ENCODE assay signal across 9 cellular contexts in the genomic region with DNA sequence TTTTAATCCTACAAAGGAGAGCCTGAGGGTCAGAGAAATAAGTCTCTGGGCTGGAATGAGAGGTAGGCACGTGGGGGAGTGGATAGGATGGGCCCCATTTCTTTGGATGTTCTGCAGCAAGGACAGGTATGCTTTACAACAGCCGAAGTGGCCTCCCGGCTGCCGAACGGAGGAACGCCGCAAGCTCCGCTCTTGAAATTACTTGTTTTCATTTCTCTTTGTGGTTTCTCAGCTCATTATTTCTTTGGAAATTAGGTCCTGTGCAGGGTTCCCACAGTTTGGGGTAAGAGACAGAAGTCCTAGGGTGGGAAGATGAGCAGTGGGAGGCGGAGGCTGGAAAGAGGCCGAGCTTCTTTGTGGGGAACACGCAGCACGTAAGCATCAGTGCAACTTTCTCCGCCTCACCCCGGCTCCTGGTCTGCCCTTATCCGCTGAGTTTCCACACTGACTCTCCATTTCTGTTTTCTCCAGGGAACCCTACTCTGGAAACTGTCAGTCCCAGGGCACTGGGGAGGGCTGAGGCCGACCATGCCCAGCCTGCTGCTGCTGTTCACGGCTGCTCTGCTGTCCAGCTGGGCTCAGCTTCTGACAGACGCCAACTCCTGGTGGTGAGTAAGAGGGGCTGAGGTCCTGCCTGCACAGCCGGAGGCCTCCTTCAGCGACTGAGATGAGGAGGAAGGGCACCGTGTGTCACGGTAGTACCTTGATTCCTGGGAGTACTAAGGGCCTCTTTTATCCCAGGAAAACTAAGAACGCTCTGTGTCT. TPM values are rescaled to one million over a fixed set of nuclear protein-coding genes. Genes with fewer than 3 reads are reported as not detected.
DNase-seq lines count a peak whose midpoint lies in the region; ATAC-seq and TF ChIP-seq lines count a peak whose summit lies in the region.
"Had no signal": no experiment of that assay in that cellular context is flagged by ENCODE, and none has a peak within 500 bp of the region (broad histone marks: within the 10 kb centered on the region; RNA-seq: fewer than 3 reads in every experiment).

No MANE protein-coding gene starts in this region.

- TF ChIP-seq CTCF in OCI-LY1 (IDR thresholded peaks at IDR 0.05; ENCODE audit: low read length) (no peak), epithelial cell of proximal tubule (conservative IDR thresholded peaks at IDR 0.05; ENCODE audit: low read depth, low read length) (no peak), omental fat pad (IDR thresholded peaks at IDR 0.05) (no peak)

- peak overlapping the region in 1 of 8 donors; percentile 86 for H3K27ac Mint-ChIP-seq in CD8-positive, alpha-beta memory T cell

- no peaks in the 10 kb centered on the region for H3K36me3 Mint-ChIP-seq in CD8-positive, alpha-beta memory T cell

- no peak overlapping the region for H3K27ac ChIP-seq in CD8-positive, alpha-beta memory T cell (ENCODE audit: low read depth, low read length)
- H3K27ac ChIP-seq in OCI-LY1 (ENCODE audit: low read depth, low read length, poor library complexity, severe bottlenecking): no peak overlapping the region
- H3K27ac ChIP-seq: adrenal gland had no signal

- H3K27me3 Mint-ChIP-seq in CD8-positive, alpha-beta memory T cell: peaks cover 52 to 81% of the 10 kb centered on the region in 2 donors

- peak overlapping the region; percentile 45 for H3K4me3 ChIP-seq in CD8-positive, alpha-beta memory T cell (ENCODE audit: low read length)
- no peak overlapping the region for H3K4me3 ChIP-seq in OCI-LY1 (ENCODE audit: low read depth, low read length, poor library complexity, severe bottlenecking)
- H3K4me3 ChIP-seq in epithelial cell of proximal tubule (ENCODE audit: low read depth, low read length): peak overlapping the region; percentile 60

- no peaks in the 10 kb centered on the region for H3K4me1 ChIP-seq in CD8-positive, alpha-beta memory T cell (ENCODE audit: insufficient read depth, low read length)
- peaks cover 16% of the 10 kb centered on the region for H3K4me1 ChIP-seq in OCI-LY1 (ENCODE audit: insufficient read depth, low read length, severe bottlenecking)

- no peaks in the 10 kb centered on the region for H3F3A ChIP-seq in OCI-LY1 (ENCODE audit: insufficient read depth, low read length)

- peaks cover 14 to 24% (median 15%) of the 10 kb centered on the region in 3 donors for H3K4me1 Mint-ChIP-seq in CD8-positive, alpha-beta memory T cell

- peak overlapping the region; percentile 74; the same call in 1 of the 2 replicates for H3K4me2 ChIP-seq in OCI-LY1 (ENCODE audit: low read length)

- POLR2A ChIA-PET in CD8-positive, alpha-beta memory T cell (lab: Charles Lee): interaction anchor here (0.6 kb wide), 1 partner anchor 29 kb away, joined by 3 read pairs; no protein-coding TSS in a partner anchor

- ATAC-seq in omental fat pad (ENCODE audit: low FRiP score) (peak; percentile 21), HG03520 (IDR thresholded peaks at IDR 0.05; ENCODE audit: unreplicated experiment) (no peak)

- no peaks in the 10 kb centered on the region for H3K9me2 ChIP-seq in OCI-LY1 (ENCODE audit: low read depth, low read length)

- CTCF ChIA-PET in CD8-positive, alpha-beta memory T cell (lab: Charles Lee): interaction anchor here (1.0 to 1.1 kb wide), 2 partner anchors 9 to 513 kb away, joined by 5 to 8 read pairs; no protein-coding TSS in a partner anchor

- no peak for DNase-seq in CD8-positive, alpha-beta memory T cell
- DNase-seq in epithelial cell of proximal tubule (ENCODE audit: low read depth): no peak
- no peak for DNase-seq in omental fat pad (ENCODE audit: low spot score)
- DNase-seq in effector CD4-positive, alpha-beta T cell: no peak
- DNase-seq in HPDE6-E6E7 (ENCODE audit: extremely low spot score): no peak
- no peak for DNase-seq in occipital lobe (lab: John Stamatoyannopoulos, UW)

- no peaks in the 10 kb centered on the region for H4K20me1 ChIP-seq in OCI-LY1 (ENCODE audit: insufficient read depth, low read length)

- no peaks in the 10 kb centered on the region for H3K79me2 ChIP-seq in OCI-LY1 (ENCODE audit: insufficient read depth, low read length)

- H3K36me3 ChIP-seq in CD8-positive, alpha-beta memory T cell (ENCODE audit: insufficient read depth, low read length): no peaks in the 10 kb centered on the region
- no peaks in the 10 kb centered on the region for H3K36me3 ChIP-seq in OCI-LY1 (ENCODE audit: insufficient read depth, low read length)
- H3K36me3 ChIP-seq: adrenal gland had no signal

- H3K9ac ChIP-seq in OCI-LY1 (ENCODE audit: low read length): no peak overlapping the region

- H2AFZ ChIP-seq in OCI-LY1 (ENCODE audit: low read length): no peak overlapping the region

- H3K9me3 ChIP-seq in CD8-positive, alpha-beta memory T cell (ENCODE audit: low read length): no peaks in the 10 kb centered on the region
- H3K9me3 ChIP-seq in OCI-LY1 (ENCODE audit: low read length): no peaks in the 10 kb centered on the region
- H3K9me3 ChIP-seq: adrenal gland had no signal

- no peaks in the 10 kb centered on the region for H3K9me3 Mint-ChIP-seq in CD8-positive, alpha-beta memory T cell

- peak overlapping the region; percentile 2 to 71 (median 48) for H3K4me3 Mint-ChIP-seq in CD8-positive, alpha-beta memory T cell

- peaks cover 23% of the 10 kb centered on the region for H3K27me3 ChIP-seq in CD8-positive, alpha-beta memory T cell (ENCODE audit: insufficient read depth, low read length, poor library complexity, severe bottlenecking)
- H3K27me3 ChIP-seq in OCI-LY1 (ENCODE audit: insufficient read depth, low read length): peaks cover 24% of the 10 kb centered on the region
- H3K27me3 ChIP-seq: adrenal gland had no signal

RNA-seq across cellular contexts. Expression of gene WNT5B, which starts 2.0 kb away (rescaled TPM):
- total RNA-seq in CD8-positive, alpha-beta memory T cell: not detected
- not detected for polyA plus RNA-seq in CD8-positive, alpha-beta memory T cell
- total RNA-seq in epithelial cell of proximal tubule: 6.6 and 51.0 TPM in 2 replicates
- 1 to 10 TPM; 3.6 to 9.0 (median 4.0) TPM for total RNA-seq in omental fat pad
- total RNA-seq in occipital lobe: 30.7 TPM

RNA-seq across cellular contexts. Expression of gene FBXL14, which starts 36.6 kb away (rescaled TPM):
- total RNA-seq in CD8-positive, alpha-beta memory T cell: 10 to 100 TPM; 20.5 to 22.1 TPM
- 30.4 TPM for polyA plus RNA-seq in CD8-positive, alpha-beta memory T cell
- total RNA-seq in epithelial cell of proximal tubule: 5.5 and 10.6 TPM in 2 replicates
- 10 to 100 TPM in 2 of 4 donors, 1 to 10 TPM in 2; 7.3 to 15.6 (median 10.1) TPM for total RNA-seq in omental fat pad
- 25.3 TPM for total RNA-seq in occipital lobe

RNA-seq across cellular contexts. Expression of gene ADIPOR2, which starts 59.9 kb away (rescaled TPM):
- total RNA-seq in CD8-positive, alpha-beta memory T cell: 10 to 100 TPM; 54.1 to 63.9 TPM
- polyA plus RNA-seq in CD8-positive, alpha-beta memory T cell: 2.4 TPM
- 22.6 and 22.8 TPM in 2 replicates for total RNA-seq in epithelial cell of proximal tubule
- 100 to 1,000 TPM in 1 of 4 donors, 10 to 100 TPM in 3; 75.1 to 119 (median 93.4) TPM for total RNA-seq in omental fat pad
- 35.7 TPM for total RNA-seq in occipital lobe
